Comparison of ENCODE assay signal across 8 cellular contexts in genomic region chr19:40523322-40524047, GRCh38. TPM values are rescaled to one million over a fixed set of nuclear protein-coding genes. Genes with fewer than 3 reads are reported as not detected.
DNase-seq lines count a peak whose midpoint lies in the region; ATAC-seq and TF ChIP-seq lines count a peak whose summit lies in the region.

No MANE protein-coding gene starts in this region.

- DNase-seq in GM06990 (ENCODE audit: extremely low read depth, insufficient read length) (peak; percentile 43), NB4 (ENCODE audit: low read depth) (peak; percentile 67), SK-N-DZ (ENCODE audit: low spot score) (peak; percentile 79), astrocyte of the hippocampus (ENCODE audit: low read depth, low spot score) (peak; percentile 62), iPS-NIHi11 (ENCODE audit: low spot score) (peak; percentile 81)
- peak in 2 of 3 experiments; percentile 9 to 43 for DNase-seq in stimulated activated CD4-positive, alpha-beta T cell treated with anti-CD3 and anti-CD28 coated beads, TNF-alpha, amount 100 ng/mL, for 24 hours (ENCODE audit: low read depth in 3 of 3)

- no peaks in the 10 kb centered on the region for H3K36me3 ChIP-seq in GM06990 (ENCODE audit: control insufficient read depth, insufficient read depth, low read length)

- peak; percentile 74 for TF ChIP-seq CTCF in GM06990 (IDR thresholded peaks at IDR 0.05; ENCODE audit: insufficient read depth, low read length, poor library complexity, severe bottlenecking)
- peak; percentile 64 for TF ChIP-seq CTCF in NB4 (IDR thresholded peaks at IDR 0.05; ENCODE audit: low read depth, low read length)

- ATAC-seq in HG02642 (IDR thresholded peaks at IDR 0.05; ENCODE audit: poor library complexity, unreplicated experiment) = no peak
- no peak for ATAC-seq in HG02973 (IDR thresholded peaks at IDR 0.05; ENCODE audit: unreplicated experiment)

- H3K4me3 ChIP-seq in GM06990 (replicated peaks; ENCODE audit: low read depth, low read length) (no peak overlapping the region), NB4 (ENCODE audit: low read depth, low read length) (no peak overlapping the region)

- no peaks in the 10 kb centered on the region; the same call in 1 of the 2 replicates for H3K27me3 ChIP-seq in GM06990 (replicated peaks; ENCODE audit: control insufficient read depth, insufficient read depth, low read length)

- no peak for TF ChIP-seq POLR2A in NB4 (IDR thresholded peaks at IDR 0.05; ENCODE audit: extremely low read depth, insufficient read length)

RNA-seq across cellular contexts. Expression of gene SHKBP1, which starts 53.2 kb away (rescaled TPM):
- 58.1 and 70.1 TPM in 2 replicates for polyA plus RNA-seq in SK-N-DZ (2014; cell fraction: cytosol; rRNA removed)
- 75.2 and 81.7 TPM in 2 replicates for polyA plus RNA-seq in SK-N-DZ (2014; cell fraction: nucleus; rRNA removed)

RNA-seq across cellular contexts. Expression of gene SPTBN4, which starts 56.7 kb away (rescaled TPM):
- polyA plus RNA-seq in SK-N-DZ (2014; cell fraction: cytosol; rRNA removed) = 10.5 and 15.3 TPM in 2 replicates
- polyA plus RNA-seq in SK-N-DZ (2014; cell fraction: nucleus; rRNA removed) = 13.2 and 13.6 TPM in 2 replicates

RNA-seq across cellular contexts. Expression of gene BLVRB, which starts 57.9 kb away (rescaled TPM):
- polyA plus RNA-seq in SK-N-DZ (2014; cell fraction: cytosol; rRNA removed) = 3.9 and 5.3 TPM in 2 replicates
- polyA plus RNA-seq in SK-N-DZ (2014; cell fraction: nucleus; rRNA removed) = 0.85 and 1.4 TPM in 2 replicates

Comparison
In these comparisons a context has a peak if more than half of its experiments do, and no peak if none do; other contexts are left out.
1. DNase-seq: peak in every context shown above with its lines; median percentile 81 in iPS-NIHi11; 79 in SK-N-DZ; 67 in NB4; 62 in astrocyte of the hippocampus; 43 in GM06990; 26 in stimulated activated CD4-positive, alpha-beta T cell treated with anti-CD3 and anti-CD28 coated beads, TNF-alpha, amount 100 ng/mL, for 24 hours.